Comparison of ENCODE assay signal across 16 cellular contexts in the genomic region with DNA sequence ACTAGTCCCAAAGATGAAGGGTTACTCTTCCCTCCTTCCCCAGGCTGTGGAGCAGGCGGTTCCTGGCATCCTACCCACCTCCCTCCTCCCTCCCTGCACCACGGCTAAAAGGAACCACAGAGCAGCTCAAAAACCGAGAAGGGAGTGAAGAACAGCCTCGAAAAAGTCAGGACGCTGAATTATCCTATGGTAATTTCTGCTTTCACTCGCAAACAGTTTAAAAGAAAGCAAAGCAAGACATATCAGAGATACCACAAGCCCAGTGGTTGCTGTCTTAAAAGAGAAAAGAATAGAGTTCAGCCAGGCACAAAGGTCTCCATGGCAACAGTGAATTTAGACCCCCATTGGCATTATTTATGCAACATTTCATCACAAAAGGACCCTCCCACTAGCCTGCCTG.
DNase-seq lines count a peak whose midpoint lies in the region; ATAC-seq and TF ChIP-seq lines count a peak whose summit lies in the region.
"Had no signal": no experiment of that assay in that cellular context is flagged by ENCODE, and none has a peak within 500 bp of the region (broad histone marks: within the 10 kb centered on the region; RNA-seq: fewer than 3 reads in every experiment).

No MANE protein-coding gene starts in this region.

- H3K27ac ChIP-seq in left ventricle myocardium inferior (replicated peaks): no peak overlapping the region
- H3K27ac ChIP-seq in ectodermal cell (ENCODE audit: insufficient read depth, low read depth, low read length, poor library complexity, severe bottlenecking): peak overlapping the region; percentile 95
- peak overlapping the region; percentile 92 for H3K27ac ChIP-seq in mesodermal cell (ENCODE audit: low read depth, low read length, severe bottlenecking)
- H3K27ac ChIP-seq in CD8-positive, alpha-beta T cell (ENCODE audit: low read depth, low read length): no peak overlapping the region
- H3K27ac ChIP-seq: cardiac muscle cell, SJSA1, transverse colon had no signal

- WGBS in ectodermal cell, 2 experiments: 2 to 4% methylated on average over 6 of the region's 6 CpGs
- 7 to 33% methylated on average over 1 to 3 of the region's 6 CpGs for WGBS in mesodermal cell (ENCODE audit: insufficient coverage in 2 of 2), 2 experiments

- H3K9me3 Mint-ChIP-seq in type B pancreatic cell: peaks cover 5% of the 10 kb centered on the region
- H3K9me3 Mint-ChIP-seq in MCF 10A (ENCODE audit: unreplicated experiment): peaks cover 15% of the 10 kb centered on the region
- H3K9me3 Mint-ChIP-seq in CD8-positive, alpha-beta T cell: peaks cover 7% of the 10 kb centered on the region
- H3K9me3 Mint-ChIP-seq: activated B cell treated with CpG ODN at 0.5 μM for 24 hours had no signal

- H3K36me3 Mint-ChIP-seq in type B pancreatic cell (no peaks in the 10 kb centered on the region), MCF 10A (ENCODE audit: insufficient read depth, unreplicated experiment) (no peaks in the 10 kb centered on the region)
- H3K36me3 Mint-ChIP-seq in CD8-positive, alpha-beta T cell: no peaks in the 10 kb centered on the region

- H3K9me3 ChIP-seq in left ventricle myocardium inferior (replicated peaks) (no peaks in the 10 kb centered on the region), ectodermal cell (ENCODE audit: control insufficient read depth, low read length) (no peaks in the 10 kb centered on the region), mesodermal cell (ENCODE audit: control insufficient read depth, low read length) (no peaks in the 10 kb centered on the region)
- no peaks in the 10 kb centered on the region for H3K9me3 ChIP-seq in CD8-positive, alpha-beta T cell (ENCODE audit: low read length)
- H3K9me3 ChIP-seq: SJSA1, transverse colon had no signal

- H3K27me3 Mint-ChIP-seq in type B pancreatic cell (no peaks in the 10 kb centered on the region), MCF 10A (ENCODE audit: insufficient read depth, unreplicated experiment) (peaks cover 12% of the 10 kb centered on the region)
- H3K27me3 Mint-ChIP-seq in CD8-positive, alpha-beta T cell (ENCODE audit: low read depth): no peaks in the 10 kb centered on the region
- H3K27me3 Mint-ChIP-seq: activated B cell treated with CpG ODN at 0.5 μM for 24 hours had no signal

- POLR2A ChIA-PET in MCF 10A (lab: Yijun Ruan, JAX): no interaction called here
- POLR2A ChIA-PET in CD8-positive, alpha-beta T cell (lab: Charles Lee): no interaction called here

- CTCF ChIA-PET in MCF 10A (lab: Yijun Ruan, JAX): no interaction called here
- CTCF ChIA-PET in CD8-positive, alpha-beta T cell (lab: Charles Lee): no interaction called here

- BruUV-seq in MCF 10A (replicated peaks; lab: Mats Ljungman, UMichigan): no TSS peak

- intact Hi-C loops in left ventricle myocardium inferior (cut with micrococcal nuclease) (no loop called here), Right ventricle myocardium inferior (cut with DNase I) (no loop called here), MCF 10A (cut with micrococcal nuclease) (no loop called here)
- intact Hi-C loops in CD8-positive, alpha-beta T cell (cut with DNase I, micrococcal nuclease): no loop called here

- H3K36me3 ChIP-seq in left ventricle myocardium inferior (no peaks in the 10 kb centered on the region), ectodermal cell (ENCODE audit: control insufficient read depth, insufficient read depth, low read length) (no peaks in the 10 kb centered on the region), mesodermal cell (ENCODE audit: control insufficient read depth, insufficient read depth, low read length) (no peaks in the 10 kb centered on the region)
- no peaks in the 10 kb centered on the region for H3K36me3 ChIP-seq in CD8-positive, alpha-beta T cell (ENCODE audit: insufficient read depth, low read length)
- H3K36me3 ChIP-seq: cardiac muscle cell, SJSA1, transverse colon had no signal

- H3K4me3 Mint-ChIP-seq in type B pancreatic cell (peak overlapping the region; percentile 80), MCF 10A (ENCODE audit: unreplicated experiment) (no peak overlapping the region)
- no peak overlapping the region for H3K4me3 Mint-ChIP-seq in CD8-positive, alpha-beta T cell
- H3K4me3 Mint-ChIP-seq: activated B cell treated with CpG ODN at 0.5 μM for 24 hours; activated T-cell treated with anti-CD3 and anti-CD28 coated beads, Interleukin-2, amount 50 U/mL, for 72 hours had no signal

- H3K27me3 ChIP-seq in left ventricle myocardium inferior (ENCODE audit: low read depth): no peaks in the 10 kb centered on the region
- H3K27me3 ChIP-seq in ectodermal cell (ENCODE audit: control insufficient read depth, insufficient read depth, low read length, poor library complexity, severe bottlenecking): no peaks in the 10 kb centered on the region
- no peaks in the 10 kb centered on the region for H3K27me3 ChIP-seq in CD8-positive, alpha-beta T cell (ENCODE audit: insufficient read depth, low read length)
- H3K27me3 ChIP-seq: cardiac muscle cell, transverse colon had no signal

- ATAC-seq in Right ventricle myocardium inferior: no peak
- ATAC-seq in CD8-positive, alpha-beta T cell: no peak
- ATAC-seq: activated T-cell treated with anti-CD3 and anti-CD28 coated beads, Interleukin-2, amount 50 U/mL, for 72 hours had no signal

- H3K27ac Mint-ChIP-seq in type B pancreatic cell: peak overlapping the region; percentile 57
- H3K27ac Mint-ChIP-seq in MCF 10A (ENCODE audit: low read depth, unreplicated experiment): no peak overlapping the region
- no peak overlapping the region for H3K27ac Mint-ChIP-seq in CD8-positive, alpha-beta T cell
- H3K27ac Mint-ChIP-seq: activated B cell treated with CpG ODN at 0.5 μM for 24 hours; activated T-cell treated with anti-CD3 and anti-CD28 coated beads, Interleukin-2, amount 50 U/mL, for 72 hours had no signal

- no peaks in the 10 kb centered on the region for H3K4me1 ChIP-seq in left ventricle myocardium inferior
- peaks cover 4% of the 10 kb centered on the region for H3K4me1 ChIP-seq in ectodermal cell (ENCODE audit: control insufficient read depth, insufficient read depth, low read length)
- H3K4me1 ChIP-seq in mesodermal cell (ENCODE audit: control insufficient read depth, insufficient read depth, low read length, poor library complexity, severe bottlenecking): no peaks in the 10 kb centered on the region
- H3K4me1 ChIP-seq in CD8-positive, alpha-beta T cell (ENCODE audit: insufficient read depth, low read length): no peaks in the 10 kb centered on the region
- H3K4me1 ChIP-seq: SJSA1 had no signal

- H3K4me3 ChIP-seq in left ventricle myocardium inferior (peak overlapping the region; percentile 1), ectodermal cell (ENCODE audit: insufficient read depth, low read depth, low read length) (peak overlapping the region; percentile 25), mesodermal cell (ENCODE audit: extremely low read depth, insufficient read depth, low read length, poor library complexity, severe bottlenecking) (no peak overlapping the region)
- no peak overlapping the region for H3K4me3 ChIP-seq in CD8-positive, alpha-beta T cell (ENCODE audit: low read depth, low read length)
- H3K4me3 ChIP-seq: cardiac muscle cell, SJSA1, transverse colon had no signal

- H3K4me1 Mint-ChIP-seq in type B pancreatic cell (ENCODE audit: unreplicated experiment) (peaks cover 24% of the 10 kb centered on the region), MCF 10A (ENCODE audit: insufficient read depth, unreplicated experiment) (no peaks in the 10 kb centered on the region)
- no peaks in the 10 kb centered on the region for H3K4me1 Mint-ChIP-seq in CD8-positive, alpha-beta T cell (ENCODE audit: low read depth)
- H3K4me1 Mint-ChIP-seq: activated B cell treated with CpG ODN at 0.5 μM for 24 hours had no signal

- TF ChIP-seq CTCF in left ventricle myocardium inferior (IDR thresholded peaks at IDR 0.05; ENCODE audit: borderline replicate concordance) (no peak), type B pancreatic cell (conservative IDR thresholded peaks at IDR 0.05) (no peak), MCF 10A (IDR thresholded peaks at IDR 0.05; ENCODE audit: unreplicated experiment) (no peak)
- no peak for TF ChIP-seq CTCF in CD8-positive, alpha-beta T cell (IDR thresholded peaks at IDR 0.05)

- DNase-seq in left ventricle myocardium inferior: no peak
- DNase-seq in Right ventricle myocardium inferior (ENCODE audit: missing footprints): no peak
- no peak for DNase-seq in type B pancreatic cell (ENCODE audit: extremely low spot score, unreplicated experiment)
- DNase-seq in MCF 10A (ENCODE audit: unreplicated experiment): no peak
- DNase-seq in CD8-positive, alpha-beta T cell: no peak
- DNase-seq in glomerular visceral epithelial cell (ENCODE audit: extremely low spot score): no peak
- DNase-seq: ACHN; activated B cell treated with CpG ODN at 0.5 μM for 24 hours; activated T-cell treated with anti-CD3 and anti-CD28 coated beads, Interleukin-2, amount 50 U/mL, for 72 hours; DMS153; NCI-H524; transverse colon had no signal

Comparison
In these comparisons a context has a peak if more than half of its experiments do, and no peak if none do; other contexts are left out.
1. H3K27ac ChIP-seq: peak in ectodermal cell (single experiment) and mesodermal cell (single experiment); none in left ventricle myocardium inferior (single experiment) and CD8-positive, alpha-beta T cell (single experiment).
2. H3K4me3 ChIP-seq: peak in left ventricle myocardium inferior (single experiment) and ectodermal cell (single experiment); none in mesodermal cell (single experiment) and CD8-positive, alpha-beta T cell (single experiment).